ENCODE assay signal across 10 cellular contexts in the genomic region with DNA sequence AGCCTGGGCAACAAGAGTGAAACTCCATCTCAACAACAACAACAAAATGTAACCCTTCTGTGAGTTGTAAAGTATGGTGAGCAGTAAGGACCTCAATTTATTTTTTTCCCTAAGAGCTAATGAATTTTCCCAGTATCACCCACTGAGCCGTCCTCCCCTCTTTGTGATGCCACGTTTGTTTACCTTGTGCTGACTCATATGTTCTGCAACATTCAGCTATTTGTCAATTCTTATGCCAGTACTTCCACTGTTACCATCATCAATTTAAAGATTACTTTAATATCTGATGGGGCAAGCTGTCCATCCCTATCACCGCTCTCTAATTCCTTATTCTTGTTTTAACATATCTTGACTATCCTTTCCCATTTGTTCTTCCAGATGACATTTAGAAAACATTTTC. TPM values are rescaled to one million over a fixed set of nuclear protein-coding genes. Genes with fewer than 3 reads are reported as not detected.
DNase-seq lines count a peak whose midpoint lies in the region; ATAC-seq and TF ChIP-seq lines count a peak whose summit lies in the region.
"Had no signal": no experiment of that assay in that cellular context is flagged by ENCODE, and none has a peak within 500 bp of the region (broad histone marks: within the 10 kb centered on the region; RNA-seq: fewer than 3 reads in every experiment).

No MANE protein-coding gene starts in this region.

- no peaks in the 10 kb centered on the region for H3K36me3 Mint-ChIP-seq in activated CD4-positive, alpha-beta T cell treated with anti-CD3 and anti-CD28 coated beads, Interleukin-2, amount 10 ng/mL, durations not matched to agents 7 days and 5 days (ENCODE audit: low read depth)
- H3K36me3 Mint-ChIP-seq: activated naive CD8-positive, alpha-beta T cell treated with anti-CD3 and anti-CD28 coated beads, Interleukin-2, amount 10 ng/mL, durations not matched to agents 7 days and 5 days had no signal

- DNase-seq in DMS79 treated with DMSO at 0.1 percent for 48 hours (lab: John Stamatoyannopoulos, UW) (peak; percentile 19), DMS79 (lab: John Stamatoyannopoulos, UW) (no peak), RKO (ENCODE audit: low spot score) (peak; percentile 22), fibroblast of the aortic adventitia (ENCODE audit: low read depth) (peak; percentile 4), skeletal muscle cell (ENCODE audit: low read depth) (peak; percentile 25)
- no peak for DNase-seq in activated CD4-positive, alpha-beta T cell treated with anti-CD3 and anti-CD28 coated beads, Interleukin-2, amount 10 ng/mL, durations not matched to agents 7 days and 5 days

- no peak for ATAC-seq in HG02759 (IDR thresholded peaks at IDR 0.05; ENCODE audit: unreplicated experiment)
- ATAC-seq in GM19467 (IDR thresholded peaks at IDR 0.05; ENCODE audit: unreplicated experiment): no peak

- H3K4me3 ChIP-seq in fibroblast of the aortic adventitia (ENCODE audit: low read depth, low read length) (no peak overlapping the region), skeletal muscle cell (ENCODE audit: low read depth, low read length) (no peak overlapping the region)
- H3K4me3 ChIP-seq: suprapubic skin had no signal

- H3K4me1 Mint-ChIP-seq in activated CD4-positive, alpha-beta T cell treated with anti-CD3 and anti-CD28 coated beads, Interleukin-2, amount 10 ng/mL, durations not matched to agents 7 days and 5 days: no peaks in the 10 kb centered on the region
- H3K4me1 Mint-ChIP-seq: activated naive CD8-positive, alpha-beta T cell treated with anti-CD3 and anti-CD28 coated beads, Interleukin-2, amount 10 ng/mL, durations not matched to agents 7 days and 5 days had no signal

- POLR2A ChIA-PET in activated CD4-positive, alpha-beta T cell treated with anti-CD3 and anti-CD28 coated beads, Interleukin-2, amount 10 ng/mL, durations not matched to agents 7 days and 5 days (lab: Charles Lee): no interaction called here

- H3K27me3 Mint-ChIP-seq in activated CD4-positive, alpha-beta T cell treated with anti-CD3 and anti-CD28 coated beads, Interleukin-2, amount 10 ng/mL, durations not matched to agents 7 days and 5 days: no peaks in the 10 kb centered on the region
- H3K27me3 Mint-ChIP-seq: activated naive CD8-positive, alpha-beta T cell treated with anti-CD3 and anti-CD28 coated beads, Interleukin-2, amount 10 ng/mL, durations not matched to agents 7 days and 5 days had no signal

- no peak overlapping the region for H3K27ac Mint-ChIP-seq in activated CD4-positive, alpha-beta T cell treated with anti-CD3 and anti-CD28 coated beads, Interleukin-2, amount 10 ng/mL, durations not matched to agents 7 days and 5 days
- H3K27ac Mint-ChIP-seq: activated naive CD8-positive, alpha-beta T cell treated with anti-CD3 and anti-CD28 coated beads, Interleukin-2, amount 10 ng/mL, durations not matched to agents 7 days and 5 days had no signal

- no peak for TF ChIP-seq CTCF in fibroblast of the aortic adventitia (IDR thresholded peaks at IDR 0.05; ENCODE audit: insufficient read depth, low read length)

- CTCF ChIA-PET in activated CD4-positive, alpha-beta T cell treated with anti-CD3 and anti-CD28 coated beads, Interleukin-2, amount 10 ng/mL, durations not matched to agents 7 days and 5 days (lab: Charles Lee): interaction anchor here (0.9 kb wide), 1 partner anchor 290 kb away, joined by 5 read pairs; no protein-coding TSS in a partner anchor

- H3K9me3 Mint-ChIP-seq in activated CD4-positive, alpha-beta T cell treated with anti-CD3 and anti-CD28 coated beads, Interleukin-2, amount 10 ng/mL, durations not matched to agents 7 days and 5 days: no peaks in the 10 kb centered on the region
- H3K9me3 Mint-ChIP-seq: activated naive CD8-positive, alpha-beta T cell treated with anti-CD3 and anti-CD28 coated beads, Interleukin-2, amount 10 ng/mL, durations not matched to agents 7 days and 5 days had no signal

- H3K4me3 Mint-ChIP-seq in activated CD4-positive, alpha-beta T cell treated with anti-CD3 and anti-CD28 coated beads, Interleukin-2, amount 10 ng/mL, durations not matched to agents 7 days and 5 days: no peak overlapping the region
- H3K4me3 Mint-ChIP-seq: activated naive CD8-positive, alpha-beta T cell treated with anti-CD3 and anti-CD28 coated beads, Interleukin-2, amount 10 ng/mL, durations not matched to agents 7 days and 5 days had no signal

RNA-seq across cellular contexts. Expression of a gene that starts 37.5 kb away (rescaled TPM):
- total RNA-seq in fibroblast of the aortic adventitia (ENCODE audit: low replicate concordance): under 0.01 TPM in 1 of 2 replicates, not detected in the other
- total RNA-seq in activated CD4-positive, alpha-beta T cell treated with anti-CD3 and anti-CD28 coated beads, Interleukin-2, amount 10 ng/mL, durations not matched to agents 7 days and 5 days: under 1 TPM in 1 of 2 experiments, not detected in 1; 0.07 TPM
- total RNA-seq: activated naive CD8-positive, alpha-beta T cell treated with anti-CD3 and anti-CD28 coated beads, Interleukin-2, amount 10 ng/mL, durations not matched to agents 7 days and 5 days had no signal

RNA-seq across cellular contexts. Expression of a gene that starts 53.2 kb away (rescaled TPM):
- 98.1 and 99.3 TPM in 2 replicates for total RNA-seq in fibroblast of the aortic adventitia (ENCODE audit: low replicate concordance)
- 10 to 100 TPM; 78.3 to 83.6 TPM for total RNA-seq in activated CD4-positive, alpha-beta T cell treated with anti-CD3 and anti-CD28 coated beads, Interleukin-2, amount 10 ng/mL, durations not matched to agents 7 days and 5 days

Comparison
In these comparisons a context has a peak if more than half of its experiments do, and no peak if none do; other contexts are left out.
1. DNase-seq: peak in DMS79 treated with DMSO at 0.1 percent for 48 hours (single experiment), RKO (single experiment), fibroblast of the aortic adventitia (single experiment) and skeletal muscle cell (single experiment); none in DMS79 (single experiment) and activated CD4-positive, alpha-beta T cell treated with anti-CD3 and anti-CD28 coated beads, Interleukin-2, amount 10 ng/mL, durations not matched to agents 7 days and 5 days (single experiment).